In genomic region chr20:36390719-36391415, GRCh38 we compare ENCODE assay signal across 21 cellular contexts.
DNase-seq lines count a peak whose midpoint lies in the region; ATAC-seq, FAIRE-seq and TF ChIP-seq lines count a peak whose summit lies in the region.
"Had no signal": no experiment of that assay in that cellular context is flagged by ENCODE, and none has a peak within 500 bp of the region (broad histone marks: within the 10 kb centered on the region; RNA-seq: fewer than 3 reads in every experiment).

No MANE protein-coding gene starts in this region.

- no peak for TF ChIP-seq CTCF in glutamatergic neuron (IDR thresholded peaks at IDR 0.05; ENCODE audit: partially characterized antibody, unreplicated experiment)
- TF ChIP-seq CTCF in esophagus squamous epithelium (IDR thresholded peaks at IDR 0.05): no peak

- ATAC-seq in sciatic nerve (no peak), GM18511 (IDR thresholded peaks at IDR 0.05; ENCODE audit: unreplicated experiment) (no peak)
- ATAC-seq: HCT116 had no signal

- H2AK5ac ChIP-seq in mesendoderm (ENCODE audit: low read length): no peak overlapping the region

- no peak overlapping the region for H2BK5ac ChIP-seq in mesendoderm (ENCODE audit: low read length)

- H3K27me3 Mint-ChIP-seq in glutamatergic neuron (ENCODE audit: unreplicated experiment): peaks cover 4% of the 10 kb centered on the region

- H3K79me1 ChIP-seq in mesendoderm (ENCODE audit: low read length): no peaks in the 10 kb centered on the region

- FAIRE-seq in HTR-8/SVneo (lab: Jason Lieb, UNC): peak; percentile 54

- H3K27me3 ChIP-seq in mesendoderm (ENCODE audit: insufficient read depth, low read length, poor library complexity) (no peaks in the 10 kb centered on the region), esophagus squamous epithelium (peaks cover 0 to 32% (median 0%) of the 10 kb centered on the region in 4 donors)

- no peaks in the 10 kb centered on the region for H3K36me3 Mint-ChIP-seq in glutamatergic neuron (ENCODE audit: unreplicated experiment)
- H3K36me3 Mint-ChIP-seq: CD4-positive, CD25-positive, alpha-beta regulatory T cell had no signal

- H3K9me3 ChIP-seq in esophagus squamous epithelium: no peaks in the 10 kb centered on the region
- H3K9me3 ChIP-seq: Caco-2, MG63, SK-N-SH had no signal

- H2BK15ac ChIP-seq in mesendoderm (replicated peaks; ENCODE audit: low read depth): no peak overlapping the region

- DNase-seq in HTR-8/SVneo (ENCODE audit: insufficient read length, low spot score): no peak
- DNase-seq in mesendoderm: peak; percentile 33
- no peak for DNase-seq in glutamatergic neuron
- DNase-seq in sciatic nerve (ENCODE audit: low spot score): no peak
- no peak for DNase-seq in esophagus squamous epithelium (lab: John Stamatoyannopoulos, UW)
- DNase-seq: Caco-2; CD4-positive, CD25-positive, alpha-beta regulatory T cell; DMS153; MG63; NCI-H1092; NCI-H1694; NCI-H345; NCI-H69; SHP77; SK-N-SH had no signal

- no CpG with 5 or more reads among the region's 6 CpGs for WGBS in mesendoderm (ENCODE audit: extremely low coverage, insufficient coverage, low lambda C conversion rate)
- WGBS in esophagus squamous epithelium, 2 donors: 20 to 52% methylated on average over 1 to 4 of the region's 6 CpGs

- TF ChIP-seq POLR2A in esophagus squamous epithelium (IDR thresholded peaks at IDR 0.05): no peak

- H3K23ac ChIP-seq in mesendoderm (ENCODE audit: low read length): no peak overlapping the region

- H4K5ac ChIP-seq in mesendoderm (ENCODE audit: low read length): no peak overlapping the region

- no peak overlapping the region for H3K4me3 Mint-ChIP-seq in glutamatergic neuron (ENCODE audit: unreplicated experiment)
- H3K4me3 Mint-ChIP-seq: B cell; CD4-positive, CD25-positive, alpha-beta regulatory T cell had no signal

- H3K56ac ChIP-seq in mesendoderm (ENCODE audit: low read length): no peak overlapping the region

- no peaks in the 10 kb centered on the region for H3K36me3 ChIP-seq in mesendoderm (ENCODE audit: control insufficient read depth, insufficient read depth, low read length)
- H3K36me3 ChIP-seq in esophagus squamous epithelium: no peaks in the 10 kb centered on the region
- H3K36me3 ChIP-seq: MG63 had no signal

- peak overlapping the region; percentile 77 for H3K27ac ChIP-seq in angular gyrus (ENCODE audit: low read depth, low read length)
- no peak overlapping the region for H3K27ac ChIP-seq in mesendoderm (ENCODE audit: low read depth, low read length)
- H3K27ac ChIP-seq in esophagus squamous epithelium: no peak overlapping the region
- H3K27ac ChIP-seq: HL-60, KMS-11 had no signal

- no peak overlapping the region for H3K27ac Mint-ChIP-seq in glutamatergic neuron (ENCODE audit: unreplicated experiment)
- H3K27ac Mint-ChIP-seq: B cell; CD4-positive, CD25-positive, alpha-beta regulatory T cell had no signal

- H3K4me3 ChIP-seq in mesendoderm (ENCODE audit: low read length) (no peak overlapping the region), esophagus squamous epithelium (no peak overlapping the region)
- H3K4me3 ChIP-seq: MG63 had no signal

- intact Hi-C loops in sciatic nerve (cut with DNase I) (no loop called here), esophagus squamous epithelium (cut with DNase I) (no loop called here)

- no peaks in the 10 kb centered on the region for H3K79me2 ChIP-seq in mesendoderm (ENCODE audit: control insufficient read depth, insufficient read depth, low read length)

- no peak overlapping the region for H2BK120ac ChIP-seq in mesendoderm (ENCODE audit: low read depth, low read length)

- no peak overlapping the region for H3K4me2 ChIP-seq in mesendoderm (ENCODE audit: low read length)
- H3K4me2 ChIP-seq: KMS-11, SK-N-SH had no signal

- no peak overlapping the region for H3K4ac ChIP-seq in mesendoderm (ENCODE audit: low read depth, low read length)

- H3K9ac ChIP-seq in mesendoderm (ENCODE audit: low read length): no peak overlapping the region
- H3K9ac ChIP-seq: KMS-11, SK-N-SH had no signal

- H3K9me3 Mint-ChIP-seq in glutamatergic neuron (ENCODE audit: unreplicated experiment): peaks cover 1% of the 10 kb centered on the region

- H3K18ac ChIP-seq in mesendoderm (ENCODE audit: low read length): no peak overlapping the region

- H4K8ac ChIP-seq in mesendoderm (ENCODE audit: low read depth, low read length): no peak overlapping the region

- H3K4me1 ChIP-seq in mesendoderm (ENCODE audit: control insufficient read depth, low read depth, low read length): no peaks in the 10 kb centered on the region
- peaks cover 0 to 9% (median 5%) of the 10 kb centered on the region in 3 donors for H3K4me1 ChIP-seq in esophagus squamous epithelium
- H3K4me1 ChIP-seq: Caco-2 had no signal

- H3K4me1 Mint-ChIP-seq in glutamatergic neuron (ENCODE audit: low read depth, unreplicated experiment): peaks cover 5% of the 10 kb centered on the region
- H3K4me1 Mint-ChIP-seq: B cell; CD4-positive, CD25-positive, alpha-beta regulatory T cell had no signal
